ENCODE assay signal across 33 cellular contexts in genomic region chr6:169981051-169981450, GRCh38.
"Had no signal": no experiment of that assay in that cellular context is flagged by ENCODE, and none has a peak within 500 bp of the region (broad histone marks: within the 10 kb centered on the region; RNA-seq: fewer than 3 reads in every experiment).

No MANE protein-coding gene starts in this region.

- H3K27ac ChIP-seq: body of pancreas, breast epithelium, PC-9, WERI-Rb-1 had no signal

- H3K4me1 Mint-ChIP-seq: activated CD4-positive, alpha-beta T cell treated with anti-CD3 and anti-CD28 coated beads, Interleukin-2, amount 10 ng/mL, durations not matched to agents 24 days and 14 days; activated naive CD4-positive, alpha-beta T cell treated with anti-CD3 and anti-CD28 coated beads, Interleukin-2, amount 50 U/mL, for 24 hours had no signal

- H3K27ac Mint-ChIP-seq: activated CD4-positive, alpha-beta T cell treated with anti-CD3 and anti-CD28 coated beads, Interleukin-2, amount 10 ng/mL, durations not matched to agents 24 days and 14 days; activated CD8-positive, alpha-beta T cell treated with anti-CD3 and anti-CD28 coated beads for 36 hours; activated naive CD4-positive, alpha-beta T cell treated with anti-CD3 and anti-CD28 coated beads, Interleukin-2, amount 50 U/mL, for 24 hours; activated naive CD8-positive, alpha-beta T cell treated with anti-CD3 and anti-CD28 coated beads, Interleukin-2, amount 10 ng/mL, durations not matched to agents 7 days and 5 days; activated T-helper 2 cell treated with anti-CD3 and anti-CD28 coated beads, Interferon-gamma antibody, Interleukin-2, Interleukin-4, amounts not matched to agents 10 μg/mL and 5 μg/mL and 100 μg/mL, durations not matched to agents 14 hours and 24 hours and 36 hours had no signal

- H3K27me3 ChIP-seq: body of pancreas, MG63 had no signal

- H3K4me3 Mint-ChIP-seq: activated CD4-positive, alpha-beta T cell treated with anti-CD3 and anti-CD28 coated beads, Interleukin-2, amount 10 ng/mL, durations not matched to agents 24 days and 14 days; activated CD8-positive, alpha-beta T cell treated with anti-CD3 and anti-CD28 coated beads for 36 hours; activated naive CD4-positive, alpha-beta T cell treated with anti-CD3 and anti-CD28 coated beads, Interleukin-2, amount 50 U/mL, for 24 hours; activated naive CD8-positive, alpha-beta T cell treated with anti-CD3 and anti-CD28 coated beads, Interleukin-2, amount 10 ng/mL, durations not matched to agents 7 days and 5 days had no signal

- H3K27me3 Mint-ChIP-seq: activated naive CD4-positive, alpha-beta T cell treated with anti-CD3 and anti-CD28 coated beads, Interleukin-2, amount 50 U/mL, for 24 hours had no signal

- H3K36me3 ChIP-seq: breast epithelium, MG63, WERI-Rb-1 had no signal

- H3K36me3 Mint-ChIP-seq: activated naive CD4-positive, alpha-beta T cell treated with anti-CD3 and anti-CD28 coated beads, Interleukin-2, amount 50 U/mL, for 24 hours; activated naive CD8-positive, alpha-beta T cell treated with anti-CD3 and anti-CD28 coated beads, Interleukin-2, amount 10 ng/mL, durations not matched to agents 7 days and 5 days had no signal

- H3K4me1 ChIP-seq: body of pancreas, breast epithelium had no signal

- H3K9me3 ChIP-seq: body of pancreas, breast epithelium, MG63 had no signal

- ATAC-seq: activated CD8-positive, alpha-beta T cell treated with anti-CD3 and anti-CD28 coated beads for 36 hours; body of pancreas had no signal

- H3K4me3 ChIP-seq: body of pancreas, breast epithelium, MG63, PC-9 had no signal

- DNase-seq: activated CD4-positive, alpha-beta T cell treated with anti-CD3 and anti-CD28 coated beads for 1 hour; activated CD4-positive, alpha-beta T cell treated with anti-CD3 and anti-CD28 coated beads, Interleukin-2, amount 10 ng/mL, durations not matched to agents 24 days and 14 days; activated CD4-positive, alpha-beta T cell treated with anti-CD3 and anti-CD28 coated beads, Interleukin-2, amount 50 U/mL, for 4 hours; activated CD4-positive, CD25-positive, alpha-beta regulatory T cell; activated CD8-positive, alpha-beta T cell treated with anti-CD3 and anti-CD28 coated beads for 36 hours; activated gamma-delta T cell; activated naive CD4-positive, alpha-beta T cell treated with Interleukin-2 at 50 U/mL for 16 hours; activated naive CD8-positive, alpha-beta T cell treated with anti-CD3 and anti-CD28 coated beads, Interleukin-2, amount 10 ng/mL, durations not matched to agents 7 days and 5 days; activated T-cell treated with anti-CD3 and anti-CD28 coated beads, Interleukin-2, amount 50 U/mL, for 1 hour; amygdala; body of pancreas; caudate nucleus; Kasumi-1; KG1; MG63; NCI-H1048; NCI-H1417; NCI-H146; NCI-H187; NCI-H2029 treated with DMSO at 0.1 percent for 48 hours; NCI-H2107; NCI-H2171; NCI-H510A; NCI-H526; NCI-H748 treated with DMSO at 0.1 percent for 48 hours; NK-92 treated with Interleukin-12 subunit alpha and Interleukin-12 subunit beta, amount 100 ng/mL, for 24 hours; PC-9; Right ventricle myocardium superior; T1000; WERI-Rb-1 had no signal

- H3K9me3 Mint-ChIP-seq: activated CD4-positive, alpha-beta T cell treated with anti-CD3 and anti-CD28 coated beads, Interleukin-2, amount 10 ng/mL, durations not matched to agents 24 days and 14 days; activated CD8-positive, alpha-beta T cell treated with anti-CD3 and anti-CD28 coated beads for 36 hours; activated naive CD4-positive, alpha-beta T cell treated with anti-CD3 and anti-CD28 coated beads, Interleukin-2, amount 50 U/mL, for 24 hours; activated naive CD8-positive, alpha-beta T cell treated with anti-CD3 and anti-CD28 coated beads, Interleukin-2, amount 10 ng/mL, durations not matched to agents 7 days and 5 days; activated T-helper 2 cell treated with anti-CD3 and anti-CD28 coated beads, Interferon-gamma antibody, Interleukin-2, Interleukin-4, amounts not matched to agents 10 μg/mL and 5 μg/mL and 100 μg/mL, durations not matched to agents 14 hours and 24 hours and 36 hours had no signal
